1 cellular context compared by ENCODE assay signal in genomic region chr2:98608962-98609604, GRCh38.
TF ChIP-seq lines count a peak whose summit lies in the region.

No MANE protein-coding gene starts in this region.

TF ChIP-seq in IMR-90, 13 proteins besides CTCF, POLR2A, EP300 and RAD21 (continued from another document):
- no peak for TF ChIP-seq BHLHE40 (IDR thresholded peaks at IDR 0.05; ENCODE audit: low read depth, low read length)
TF ChIP-seq in IMR-90: peak in this region for 0.
